11 cellular contexts compared by ENCODE assay signal in genomic region chr10:58919927-58920654, GRCh38.
A peak's percentile ranks its signal among the peaks of the same experiment; 100 is the strongest.
DNase-seq lines count a peak whose midpoint lies in the region; ATAC-seq and TF ChIP-seq lines count a peak whose summit lies in the region.
"Had no signal": no experiment of that assay in that cellular context is flagged by ENCODE, and none has a peak within 500 bp of the region (broad histone marks: within the 10 kb centered on the region; RNA-seq: fewer than 3 reads in every experiment).

No MANE protein-coding gene starts in this region.

- CTCF ChIA-PET in Panc1 (lab: Charles Lee), result no interaction called here
- CTCF ChIA-PET in activated naive CD4-positive, alpha-beta T cell treated with anti-CD3 and anti-CD28 coated beads, Interleukin-2, amount 10 ng/mL, durations not matched to agents 7 days and 5 days (lab: Charles Lee), result no interaction called here

- no peaks in the 10 kb centered on the region for H3K4me1 Mint-ChIP-seq in activated naive CD4-positive, alpha-beta T cell treated with anti-CD3 and anti-CD28 coated beads, Interleukin-2, amount 10 ng/mL, durations not matched to agents 7 days and 5 days
- H3K4me1 Mint-ChIP-seq: activated B cell treated with CpG ODN at 0.5 μM for 24 hours had no signal

- peak; percentile 93 for ATAC-seq in Panc1
- no peak for ATAC-seq in GM18505 (IDR thresholded peaks at IDR 0.05; ENCODE audit: unreplicated experiment)

- POLR2A ChIA-PET in Panc1 (lab: Charles Lee), result no interaction called here

- H3K27ac ChIP-seq in Panc1 (ENCODE audit: low read length), result no peak overlapping the region

- H3K27me3 Mint-ChIP-seq in activated naive CD4-positive, alpha-beta T cell treated with anti-CD3 and anti-CD28 coated beads, Interleukin-2, amount 10 ng/mL, durations not matched to agents 7 days and 5 days, result no peaks in the 10 kb centered on the region
- H3K27me3 Mint-ChIP-seq: activated B cell treated with CpG ODN at 0.5 μM for 24 hours had no signal

- no peak overlapping the region for H3K4me3 Mint-ChIP-seq in activated naive CD4-positive, alpha-beta T cell treated with anti-CD3 and anti-CD28 coated beads, Interleukin-2, amount 10 ng/mL, durations not matched to agents 7 days and 5 days
- H3K4me3 Mint-ChIP-seq: activated B cell treated with CpG ODN at 0.5 μM for 24 hours had no signal

- H3K4me2 ChIP-seq in skeletal muscle satellite cell (ENCODE audit: low read length), result peak overlapping the region; percentile 66

- in situ Hi-C loops in Panc1 (cut with HindIII; ENCODE audit: low pct_unique_long_range_greater_than_20kb, low sequenced_read_pairs), result no loop called here

- DNase-seq in NCI-H345 (lab: John Stamatoyannopoulos, UW), result peak; percentile 1
- DNase-seq in NCI-H345 treated with DMSO at 0.1 percent for 48 hours (lab: John Stamatoyannopoulos, UW; ENCODE audit: unreplicated experiment), result no peak
- peak; percentile 72 for DNase-seq in Panc1 (ENCODE audit: low read depth, low spot score)
- DNase-seq in fibroblast of mammary gland (ENCODE audit: low read depth), result peak; percentile 89
- DNase-seq in activated naive CD4-positive, alpha-beta T cell treated with anti-CD3 and anti-CD28 coated beads, Interleukin-2, amount 10 ng/mL, durations not matched to agents 7 days and 5 days, result no peak
- no peak for DNase-seq in middle frontal gyrus (ENCODE audit: extremely low spot score, low spot score)
- DNase-seq: activated B cell treated with CpG ODN at 0.5 μM for 24 hours, BE2C, caudate nucleus had no signal

- H3K27me3 ChIP-seq in Panc1 (ENCODE audit: control insufficient read depth, insufficient read depth, low read length) (no peaks in the 10 kb centered on the region), skeletal muscle satellite cell (ENCODE audit: control insufficient read depth, insufficient read depth, low read length) (no peaks in the 10 kb centered on the region)
- H3K27me3 ChIP-seq: BE2C had no signal

- H3K4me1 ChIP-seq in Panc1 (ENCODE audit: control insufficient read depth, insufficient read depth, low read length), result no peaks in the 10 kb centered on the region
- peaks cover 29% of the 10 kb centered on the region for H3K4me1 ChIP-seq in skeletal muscle satellite cell (ENCODE audit: control insufficient read depth, insufficient read depth, low read length)
- H3K4me1 ChIP-seq: BE2C had no signal

- H3K4me3 ChIP-seq in Panc1 (ENCODE audit: low read depth in 2 of 2, low read length in 2 of 2) (no peak overlapping the region), fibroblast of mammary gland (ENCODE audit: control insufficient read depth, low read depth, low read length) (no peak overlapping the region), skeletal muscle satellite cell (ENCODE audit: low read length) (peak overlapping the region; percentile 21)

- no peak for TF ChIP-seq CTCF in Panc1 (IDR thresholded peaks at IDR 0.05)
- no peak for TF ChIP-seq CTCF in fibroblast of mammary gland (conservative IDR thresholded peaks at IDR 0.05; ENCODE audit: control insufficient read depth, insufficient read depth, low read depth, low read length)

- no TSS peak for BruUV-seq in Panc1 (replicated peaks; lab: Mats Ljungman, UMichigan)

- no peaks in the 10 kb centered on the region for H3K9me3 Mint-ChIP-seq in activated naive CD4-positive, alpha-beta T cell treated with anti-CD3 and anti-CD28 coated beads, Interleukin-2, amount 10 ng/mL, durations not matched to agents 7 days and 5 days
- H3K9me3 Mint-ChIP-seq: activated B cell treated with CpG ODN at 0.5 μM for 24 hours had no signal

- H3K36me3 Mint-ChIP-seq in activated naive CD4-positive, alpha-beta T cell treated with anti-CD3 and anti-CD28 coated beads, Interleukin-2, amount 10 ng/mL, durations not matched to agents 7 days and 5 days, result no peaks in the 10 kb centered on the region

- intact Hi-C loops in Panc1 (cut with micrococcal nuclease; ENCODE audit: unreplicated experiment), result no loop called here

- TF ChIP-seq POLR2A in GM18505 (IDR thresholded peaks at IDR 0.05; ENCODE audit: borderline replicate concordance, extremely low read depth, insufficient read depth, insufficient read length), result no peak

- peak overlapping the region; percentile 67 for H3K9ac ChIP-seq in skeletal muscle satellite cell (ENCODE audit: low read depth, low read length)

- H3K36me3 ChIP-seq in Panc1 (ENCODE audit: control insufficient read depth, insufficient read depth, low read length) (no peaks in the 10 kb centered on the region), skeletal muscle satellite cell (ENCODE audit: insufficient read depth, low read length) (no peaks in the 10 kb centered on the region)
- H3K36me3 ChIP-seq: BE2C had no signal

- no peak overlapping the region for H3K27ac Mint-ChIP-seq in activated naive CD4-positive, alpha-beta T cell treated with anti-CD3 and anti-CD28 coated beads, Interleukin-2, amount 10 ng/mL, durations not matched to agents 7 days and 5 days
- H3K27ac Mint-ChIP-seq: activated B cell treated with CpG ODN at 0.5 μM for 24 hours had no signal

- H3K9me3 ChIP-seq in Panc1 (ENCODE audit: control insufficient read depth, insufficient read depth, low read depth, low read length) (no peaks in the 10 kb centered on the region), skeletal muscle satellite cell (replicated peaks; ENCODE audit: low read length) (no peaks in the 10 kb centered on the region)
- H3K9me3 ChIP-seq: BE2C had no signal

Comparison
In these comparisons a context has a peak if more than half of its experiments do, and no peak if none do; other contexts are left out.
1. DNase-seq: peak in NCI-H345 (single experiment), Panc1 (single experiment) and fibroblast of mammary gland (single experiment); none in NCI-H345 treated with DMSO at 0.1 percent for 48 hours (single experiment), activated naive CD4-positive, alpha-beta T cell treated with anti-CD3 and anti-CD28 coated beads, Interleukin-2, amount 10 ng/mL, durations not matched to agents 7 days and 5 days (single experiment) and middle frontal gyrus (single experiment).